18 cellular contexts compared by ENCODE assay signal in the genomic region with DNA sequence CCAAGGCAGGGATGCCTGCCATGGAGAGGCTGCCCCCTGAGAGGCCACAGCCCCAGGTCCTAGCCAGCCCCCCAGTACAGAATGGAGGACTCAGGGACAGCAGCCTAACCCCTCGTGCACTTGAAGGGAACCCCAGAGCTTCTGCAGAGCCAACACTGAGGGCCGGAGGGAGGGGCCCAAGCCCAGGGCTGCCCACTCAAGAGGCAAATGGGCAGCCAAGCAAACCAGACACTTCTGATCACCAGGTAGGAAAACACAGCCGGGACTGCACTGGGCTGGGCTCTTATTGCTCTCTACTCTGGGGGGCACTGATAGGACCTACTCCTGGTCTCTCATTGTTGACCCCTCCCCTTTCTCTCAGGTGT. TPM values are rescaled to one million over a fixed set of nuclear protein-coding genes. Genes with fewer than 3 reads are reported as not detected.
DNase-seq lines count a peak whose midpoint lies in the region; ATAC-seq, FAIRE-seq and TF ChIP-seq lines count a peak whose summit lies in the region.
"Had no signal": no experiment of that assay in that cellular context is flagged by ENCODE, and none has a peak within 500 bp of the region (broad histone marks: within the 10 kb centered on the region; RNA-seq: fewer than 3 reads in every experiment).

No MANE protein-coding gene starts in this region.

- no peak for TF ChIP-seq RAD21 in K562 (CRISPR knock-in tag; conservative IDR thresholded peaks at IDR 0.05 in 1 of 2, IDR thresholded peaks at IDR 0.05 in 1 of 2)

- H3K36me3 ChIP-seq in H7 (replicated peaks; ENCODE audit: control insufficient read depth, insufficient read depth, low read length) (peaks cover 2% of the 10 kb centered on the region), K562 (ENCODE audit: control insufficient read depth, insufficient read depth, low read length) (peaks cover 53% of the 10 kb centered on the region; the same call in 2 of the 3 replicates), spleen (peaks cover 0 to 58% (median 26%) of the 10 kb centered on the region in 6 donors)

- DNase-seq in H7 = peak; percentile 42
- DNase-seq in K562 (ENCODE audit: extremely low read depth in 1 of 4, low spot score in 3 of 4) = no peak
- no peak for DNase-seq in neural crest cell (ENCODE audit: low read depth, low spot score)
- DNase-seq in spleen = no peak
- DNase-seq in H9 = no peak
- no peak for DNase-seq in activated CD8-positive, alpha-beta memory T cell treated with anti-CD3 and anti-CD28 coated beads, Interleukin-2, amount 50 U/mL, for 4 hours
- DNase-seq: C1 segment of cervical spinal cord; Caco-2; CD8-positive, alpha-beta T cell; DMS153; DND-41; GOT3; HFFc6 had no signal

- H3K9ac ChIP-seq in K562 (ENCODE audit: insufficient read depth in 1 of 2, low read depth in 2 of 2, low read length in 2 of 2) (0 out of 4 replicates have a peak overlapping the region, but pooled peaks of 1 of the 2 experiments have one; percentile 9), H9 (ENCODE audit: extremely low read depth, insufficient read length, low read length) (no peak overlapping the region)

- H3K56ac ChIP-seq in H9 (ENCODE audit: insufficient read length, low read depth, low read length) = no peak overlapping the region

- no peak overlapping the region for H3K14ac ChIP-seq in H9 (ENCODE audit: insufficient read depth, low read length)

- in situ Hi-C loops in K562 (cut with MboI) = no loop called here

- H4K5ac ChIP-seq in H9 (ENCODE audit: insufficient read length, low read depth, low read length) = no peak overlapping the region

- H3K4me1 ChIP-seq in K562 (replicated peaks in 1 of 2; ENCODE audit: control insufficient read depth in 2 of 2, insufficient read depth in 2 of 2, low read length in 2 of 2) (peaks cover 31 to 42% of the 10 kb centered on the region in 2 experiments), spleen (peaks cover 13 to 40% (median 27%) of the 10 kb centered on the region in 6 donors), H9 (ENCODE audit: insufficient read depth, low read length) (peaks cover 4% of the 10 kb centered on the region; the same call in 1 of the 2 replicates)

- no peak overlapping the region for H2BK120ac ChIP-seq in H9 (ENCODE audit: low read depth, low read length, poor library complexity, severe bottlenecking)

- no peak overlapping the region for H3T11ph ChIP-seq in H9 (ENCODE audit: low read length)

- FAIRE-seq in K562 (lab: Jason Lieb, UNC) = no peak
- FAIRE-seq: G401.6, GM12892 had no signal

- TF ChIP-seq POLR2A in K562 (conservative IDR thresholded peaks at IDR 0.05) (0 out of 2 replicates have a peak, but pooled peaks have one; percentile 27), spleen (IDR thresholded peaks at IDR 0.05) (no peak)

- no TSS peak for BruUV-seq in K562 (replicated peaks; lab: Mats Ljungman, UMichigan)

- ATAC-seq in K562 (no peak), SK-N-SH treated with all-trans-retinoic acid at 6 μM for 48 hours (no peak)
- ATAC-seq: CD8-positive, alpha-beta T cell had no signal

- H4K20me1 ChIP-seq in K562 (replicated peaks; ENCODE audit: control insufficient read depth, insufficient read depth, low read length) (peaks cover 12% of the 10 kb centered on the region; the same call in 1 of the 2 replicates), H9 (ENCODE audit: control insufficient read depth, insufficient read depth, insufficient read length) (no peaks in the 10 kb centered on the region)

- 100% methylated on average over 2 of the region's 3 CpGs for WGBS in K562 (ENCODE audit: insufficient coverage, low coverage, missing lambda C conversion rate)
- 87 to 94% (median 91%) methylated on average over 2 to 3 of the region's 3 CpGs for WGBS in spleen, 5 donors
- no CpG with 5 or more reads among the region's 3 CpGs for WGBS in H9 (ENCODE audit: extremely low coverage, insufficient read length, low lambda C conversion rate)

- peaks cover 3% of the 10 kb centered on the region for H3K79me1 ChIP-seq in H9 (ENCODE audit: insufficient read depth, low read depth, low read length, poor library complexity, severe bottlenecking)

- H3K4me3 Mint-ChIP-seq in neural crest cell = peak overlapping the region; percentile 52
- no peak overlapping the region for H3K4me3 Mint-ChIP-seq in H9
- H3K4me3 Mint-ChIP-seq: CD8-positive, alpha-beta T cell; HFFc6 had no signal

- H3K23me2 ChIP-seq in H9 (ENCODE audit: insufficient read length, low read depth, low read length, poor library complexity, severe bottlenecking) = peaks cover 14% of the 10 kb centered on the region

- POLR2A ChIA-PET in K562 (lab: Yijun Ruan, JAX) = interaction anchor here (0.6 to 1.2 kb wide), 4 partner anchors 9 to 232 kb away, joined by 3 to 4 read pairs (median 3); no protein-coding TSS in a partner anchor

- intact Hi-C loops in K562 (cut with micrococcal nuclease) = no loop called here
- intact Hi-C loops in spleen (cut with DNase I; ENCODE audit: low total_unique reads) = no loop called here

- H2BK15ac ChIP-seq in H9 (ENCODE audit: low read depth, low read length) = no peak overlapping the region

- no peak overlapping the region for H4K91ac ChIP-seq in H9 (ENCODE audit: insufficient read length, low read depth, low read length)

- no peaks in the 10 kb centered on the region for H3K36me3 Mint-ChIP-seq in neural crest cell (ENCODE audit: low read depth)
- H3K36me3 Mint-ChIP-seq in H9 (ENCODE audit: insufficient read depth in 1 of 3, low read depth in 3 of 3) = peaks cover 17 to 27% (median 24%) of the 10 kb centered on the region in 3 experiments; a peak in 6 of 7 replicates

- H3K27me3 Mint-ChIP-seq in neural crest cell (ENCODE audit: low read depth) = peaks cover 2% of the 10 kb centered on the region
- peaks cover 2% of the 10 kb centered on the region for H3K27me3 Mint-ChIP-seq in H9 (ENCODE audit: low read depth)

- H3K9me3 Mint-ChIP-seq in neural crest cell (no peaks in the 10 kb centered on the region), H9 (no peaks in the 10 kb centered on the region; a peak in 1 of 5 replicates)
- H3K9me3 Mint-ChIP-seq: CD8-positive, alpha-beta T cell; HFFc6 had no signal

- H3K79me2 ChIP-seq in K562 (ENCODE audit: control insufficient read depth, insufficient read depth, low read length) (peaks cover 38% of the 10 kb centered on the region), H9 (ENCODE audit: insufficient read depth, low read length) (peaks cover 10% of the 10 kb centered on the region; the same call in 1 of the 2 replicates)

- H3K9me3 ChIP-seq in K562 (replicated peaks; ENCODE audit: control insufficient read depth, insufficient read depth, low read depth, low read length) (no peaks in the 10 kb centered on the region), spleen (no peaks in the 10 kb centered on the region), H9 (ENCODE audit: control insufficient read depth, low read depth, low read length) (no peaks in the 10 kb centered on the region)
- H3K9me3 ChIP-seq: Caco-2, HAP-1 had no signal

- no peak overlapping the region for H3K4ac ChIP-seq in H9 (ENCODE audit: low read depth, low read length)

- TF ChIP-seq EP300 in K562 (IDR thresholded peaks at IDR 0.05; ENCODE audit: low read length) = no peak

- TF ChIP-seq CTCF in 22Rv1 (IDR thresholded peaks at IDR 0.05) = no peak
- TF ChIP-seq CTCF in K562 (IDR thresholded peaks at IDR 0.05 in 2 of 3, conservative IDR thresholded peaks at IDR 0.05 in 1 of 3; ENCODE audit: insufficient read depth in 2 of 3, low read depth in 1 of 3, low read length in 3 of 3) = no peak
- TF ChIP-seq CTCF in neural crest cell (conservative IDR thresholded peaks at IDR 0.05) = no peak
- TF ChIP-seq CTCF in spleen (IDR thresholded peaks at IDR 0.05 in 8 of 11, conservative IDR thresholded peaks at IDR 0.05 in 3 of 11) = no peak
- TF ChIP-seq CTCF in H9 (conservative IDR thresholded peaks at IDR 0.05) = no peak

- no peak overlapping the region for H4K8ac ChIP-seq in H9 (replicated peaks; ENCODE audit: insufficient read length, low read depth, low read length)

- no peak overlapping the region for H2BK20ac ChIP-seq in H9 (ENCODE audit: low read depth, low read length, poor library complexity, severe bottlenecking)

- H2BK12ac ChIP-seq in H9 (ENCODE audit: insufficient read length, low read depth, low read length) = no peak overlapping the region

- H2AK5ac ChIP-seq in H9 (ENCODE audit: insufficient read length, low read length) = no peak overlapping the region

- H3K9me1 ChIP-seq in K562 (ENCODE audit: control insufficient read depth, insufficient read depth, low read length) = peaks cover 5% of the 10 kb centered on the region

- H3K27ac ChIP-seq in 22Rv1 (0 out of 2 replicates have a peak overlapping the region, but pooled peaks have one; percentile 2), K562 (ENCODE audit: extremely low read depth, low read depth, low read length) (no peak overlapping the region), spleen (no peak overlapping the region), H9 (ENCODE audit: insufficient read length, low read depth, low read length) (no peak overlapping the region)

- CTCF ChIA-PET in K562 (lab: Yijun Ruan, JAX; ENCODE audit: low intra/inter-chr PET ratio) = no interaction called here

- peaks cover 6% of the 10 kb centered on the region for H3K27me3 ChIP-seq in H7 (ENCODE audit: control insufficient read depth, insufficient read depth, low read length)
- no peaks in the 10 kb centered on the region for H3K27me3 ChIP-seq in K562 (ENCODE audit: control insufficient read depth in 2 of 2, insufficient read depth in 2 of 2, low read length in 2 of 2)
- no peaks in the 10 kb centered on the region for H3K27me3 ChIP-seq in spleen (replicated peaks in 1 of 7)
- H3K27me3 ChIP-seq in H9 (ENCODE audit: insufficient read depth, low read length) = no peaks in the 10 kb centered on the region

- H3K4me2 ChIP-seq in K562 (ENCODE audit: insufficient read depth, low read length) (no peak overlapping the region), H9 (ENCODE audit: insufficient read depth, insufficient read length, low read length) (no peak overlapping the region)

- no peak overlapping the region for H2BK5ac ChIP-seq in H9 (ENCODE audit: insufficient read length, low read length)

- H3K4me1 Mint-ChIP-seq in neural crest cell (peaks cover 24% of the 10 kb centered on the region), H9 (peaks cover 20 to 26% of the 10 kb centered on the region in 2 experiments)

- H3K4me3 ChIP-seq in H7 (ENCODE audit: insufficient read depth, low read depth, low read length) (no peak overlapping the region), K562 (no peak overlapping the region), spleen (no peak overlapping the region)
- H3K4me3 ChIP-seq: HAP-1 had no signal

- no peak overlapping the region for H3K27ac Mint-ChIP-seq in neural crest cell (ENCODE audit: unreplicated experiment)
- no peak overlapping the region for H3K27ac Mint-ChIP-seq in H9
- H3K27ac Mint-ChIP-seq: HFFc6 had no signal

- H3K23ac ChIP-seq in H9 (ENCODE audit: insufficient read length, low read depth, low read length) = no peak overlapping the region

- no peak overlapping the region for H3K18ac ChIP-seq in H9 (ENCODE audit: insufficient read length, low read depth, low read length)

- H2AFZ ChIP-seq in K562 (ENCODE audit: low read depth, low read length) (no peak overlapping the region), H9 (ENCODE audit: low read length) (no peak overlapping the region)

RNA-seq across cellular contexts. Expression of a gene that starts 3.2 kb away (rescaled TPM):
- 7.4 and 8.9 TPM in 2 replicates for total RNA-seq in H7 (2014; rRNA removed; shearing (Covaris generic))
- total RNA-seq in K562 (2011; cell fraction: chromatin; rRNA removed; ENCODE audit: low replicate concordance) = 14.3 and 44.8 TPM in 2 replicates
- 46.6 and 54.9 TPM in 2 replicates for total RNA-seq in K562 (2011; cell fraction: nucleolus; rRNA removed)
- 22.9 and 26.5 TPM in 2 replicates for total RNA-seq in K562 (2011; cell fraction: nucleoplasm; rRNA removed)
- 30.7 and 35.5 TPM in 2 replicates for total RNA-seq in K562 (2014; rRNA removed)
- 5.0 and 7.0 TPM in 2 replicates for total RNA-seq in K562 (2014; rRNA removed; fragmentation: Illumina TruSeq; extraction: Trizol)
- 14.1 and 14.3 TPM in 2 replicates for total RNA-seq in K562 (2015; rRNA removed; fragmentation: Illumina TruSeq; extraction: Trizol)
- total RNA-seq in K562 (2021) = 22.9 and 23.3 TPM in 2 replicates
- 17.4 and 17.9 TPM in 2 replicates for polyA plus RNA-seq in K562 (2011; rRNA removed)
- polyA plus RNA-seq in K562 (2011; cell fraction: cytosol; rRNA removed) = 15.7 and 32.1 TPM in 2 replicates
- 65.3 and 140 TPM in 2 replicates for polyA plus RNA-seq in K562 (2011; cell fraction: nucleus; rRNA removed)
- polyA plus RNA-seq in K562 (2012) = 4.8 and 10.5 TPM in 2 replicates
- polyA plus RNA-seq in K562 (2014; fragmentation: Illumina TruSeq; extraction: Trizol) = 13.3 and 19.8 TPM in 2 replicates
- polyA plus RNA-seq in K562 (2014; fragmentation: Nextera tagmentation; extraction: Ambion mirVana) = under 1 TPM; 0.06 to 0.76 TPM
- polyA plus RNA-seq in K562 (2014; rRNA removed) = 33.8 and 36.0 TPM in 2 replicates
- 6.0 and 11.9 TPM in 2 replicates for polyA minus RNA-seq in K562 (2011; rRNA and poly(A)+ RNA removed)
- polyA minus RNA-seq in K562 (2011; cell fraction: cytosol; rRNA and poly(A)+ RNA removed) = 7.4 and 8.4 TPM in 2 replicates
- 18.0 and 23.8 TPM in 2 replicates for polyA minus RNA-seq in K562 (2011; cell fraction: nucleus; rRNA and poly(A)+ RNA removed)
- total RNA-seq in neural crest cell = 6.5 and 6.9 TPM in 2 replicates
- total RNA-seq in spleen = 10 to 100 TPM in 3 of 7 donors, 1 to 10 TPM in 4; 8.7 to 12.8 (median 9.9) TPM
- 10 to 100 TPM; 13.7 to 26.2 (median 25.1) TPM for polyA plus RNA-seq in spleen
- total RNA-seq in H9 (2021) = 9.8 and 11.1 TPM in 2 replicates

RNA-seq across cellular contexts. Expression of a gene that starts 3.4 kb away (rescaled TPM):
- total RNA-seq in H7 (2014; rRNA removed; shearing (Covaris generic)) = 81.3 and 82.7 TPM in 2 replicates
- total RNA-seq in K562 (2011; cell fraction: chromatin; rRNA removed; ENCODE audit: low replicate concordance) = 380 and 433 TPM in 2 replicates
- 249 and 274 TPM in 2 replicates for total RNA-seq in K562 (2011; cell fraction: nucleolus; rRNA removed)
- 332 and 388 TPM in 2 replicates for total RNA-seq in K562 (2011; cell fraction: nucleoplasm; rRNA removed)
- total RNA-seq in K562 (2014; rRNA removed) = 111 and 160 TPM in 2 replicates
- total RNA-seq in K562 (2014; rRNA removed; fragmentation: Illumina TruSeq; extraction: Trizol) = 118 and 129 TPM in 2 replicates
- total RNA-seq in K562 (2015; rRNA removed; fragmentation: Illumina TruSeq; extraction: Trizol) = 116 and 130 TPM in 2 replicates
- total RNA-seq in K562 (2021) = 114 and 119 TPM in 2 replicates
- 190 and 191 TPM in 2 replicates for polyA plus RNA-seq in K562 (2011; rRNA removed)
- 207 and 230 TPM in 2 replicates for polyA plus RNA-seq in K562 (2011; cell fraction: cytosol; rRNA removed)
- 365 and 426 TPM in 2 replicates for polyA plus RNA-seq in K562 (2011; cell fraction: nucleus; rRNA removed)
- 77.6 and 93.4 TPM in 2 replicates for polyA plus RNA-seq in K562 (2012)
- polyA plus RNA-seq in K562 (2014; fragmentation: Illumina TruSeq; extraction: Trizol) = 144 and 153 TPM in 2 replicates
- polyA plus RNA-seq in K562 (2014; fragmentation: Nextera tagmentation; extraction: Ambion mirVana) = 100 to 1,000 TPM in 1 of 2 experiments, 10 to 100 TPM in 1; 89.7 to 107 TPM
- 120 and 137 TPM in 2 replicates for polyA plus RNA-seq in K562 (2014; rRNA removed)
- polyA minus RNA-seq in K562 (2011; rRNA and poly(A)+ RNA removed) = 136 and 147 TPM in 2 replicates
- polyA minus RNA-seq in K562 (2011; cell fraction: cytosol; rRNA and poly(A)+ RNA removed) = 73.0 and 87.2 TPM in 2 replicates
- polyA minus RNA-seq in K562 (2011; cell fraction: nucleus; rRNA and poly(A)+ RNA removed) = 80.6 and 114 TPM in 2 replicates
- total RNA-seq in neural crest cell = 110 and 114 TPM in 2 replicates
- 10 to 100 TPM; 51.1 to 71.3 (median 60.7) TPM for total RNA-seq in spleen
- polyA plus RNA-seq in spleen = 100 to 1,000 TPM in 1 of 3 donors, 10 to 100 TPM in 2; 66.3 to 108 (median 89.3) TPM
- 98.3 and 98.5 TPM in 2 replicates for total RNA-seq in H9 (2021)

RNA-seq across cellular contexts. Expression of a gene that starts 11.2 kb away (rescaled TPM):
- 17.3 and 22.3 TPM in 2 replicates for total RNA-seq in H7 (2014; rRNA removed; shearing (Covaris generic))
- total RNA-seq in K562 (2011; cell fraction: chromatin; rRNA removed; ENCODE audit: low replicate concordance) = 160 and 307 TPM in 2 replicates
- 128 and 139 TPM in 2 replicates for total RNA-seq in K562 (2011; cell fraction: nucleolus; rRNA removed)
- 143 and 150 TPM in 2 replicates for total RNA-seq in K562 (2011; cell fraction: nucleoplasm; rRNA removed)
- total RNA-seq in K562 (2014; rRNA removed) = 19.2 and 20.6 TPM in 2 replicates
- 7.0 and 7.9 TPM in 2 replicates for total RNA-seq in K562 (2014; rRNA removed; fragmentation: Illumina TruSeq; extraction: Trizol)
- 12.9 and 13.7 TPM in 2 replicates for total RNA-seq in K562 (2015; rRNA removed; fragmentation: Illumina TruSeq; extraction: Trizol)
- total RNA-seq in K562 (2021) = 19.2 and 26.5 TPM in 2 replicates
- polyA plus RNA-seq in K562 (2011; rRNA removed) = 24.8 and 36.2 TPM in 2 replicates
- polyA plus RNA-seq in K562 (2011; cell fraction: cytosol; rRNA removed) = 11.3 and 18.8 TPM in 2 replicates
- polyA plus RNA-seq in K562 (2011; cell fraction: nucleus; rRNA removed) = 300 and 346 TPM in 2 replicates
- polyA plus RNA-seq in K562 (2012) = 16.4 and 35.9 TPM in 2 replicates
- 13.6 and 20.6 TPM in 2 replicates for polyA plus RNA-seq in K562 (2014; fragmentation: Illumina TruSeq; extraction: Trizol)
- polyA plus RNA-seq in K562 (2014; fragmentation: Nextera tagmentation; extraction: Ambion mirVana) = under 1 TPM; 0.35 to 0.84 TPM
- 28.6 and 37.5 TPM in 2 replicates for polyA plus RNA-seq in K562 (2014; rRNA removed)
- polyA minus RNA-seq in K562 (2011; rRNA and poly(A)+ RNA removed) = 7.8 and 12.4 TPM in 2 replicates
- 12.8 and 13.1 TPM in 2 replicates for polyA minus RNA-seq in K562 (2011; cell fraction: cytosol; rRNA and poly(A)+ RNA removed)
- polyA minus RNA-seq in K562 (2011; cell fraction: nucleus; rRNA and poly(A)+ RNA removed) = 43.8 and 62.2 TPM in 2 replicates
- 20.4 and 20.6 TPM in 2 replicates for total RNA-seq in neural crest cell
- total RNA-seq in spleen = 10 to 100 TPM; 34.9 to 67.3 (median 47.9) TPM
- 10 to 100 TPM; 20.4 to 37.6 (median 35.0) TPM for polyA plus RNA-seq in spleen
- 23.1 and 23.4 TPM in 2 replicates for total RNA-seq in H9 (2021)

RNA-seq across cellular contexts. Expression of a gene that starts 21.2 kb away (rescaled TPM):
- total RNA-seq in H7 (2014; rRNA removed; shearing (Covaris generic)) = 31.2 and 37.5 TPM in 2 replicates
- total RNA-seq in K562 (2011; cell fraction: chromatin; rRNA removed; ENCODE audit: low replicate concordance) = 295 and 514 TPM in 2 replicates
- total RNA-seq in K562 (2011; cell fraction: nucleolus; rRNA removed) = 151 and 162 TPM in 2 replicates
- total RNA-seq in K562 (2011; cell fraction: nucleoplasm; rRNA removed) = 271 and 317 TPM in 2 replicates
- total RNA-seq in K562 (2014; rRNA removed) (90.1 and 91.4 TPM in 2 replicates), K562 (2014; rRNA removed; fragmentation: Illumina TruSeq; extraction: Trizol) (73.7 and 84.9 TPM in 2 replicates), K562 (2015; rRNA removed; fragmentation: Illumina TruSeq; extraction: Trizol) (60.8 and 68.0 TPM in 2 replicates), K562 (2021) (268 and 328 TPM in 2 replicates), neural crest cell (86.3 and 99.1 TPM in 2 replicates), spleen (100 to 1,000 TPM in 3 of 7 donors, 10 to 100 TPM in 4; 72.5 to 123 (median 93.0) TPM), H9 (2021) (117 and 123 TPM in 2 replicates)
- polyA plus RNA-seq in K562 (2011; rRNA removed) (146 and 159 TPM in 2 replicates), K562 (2014; fragmentation: Illumina TruSeq; extraction: Trizol) (261 and 291 TPM in 2 replicates), K562 (2014; fragmentation: Nextera tagmentation; extraction: Ambion mirVana) (10 to 100 TPM; 75.8 to 97.8 TPM), K562 (2014; rRNA removed) (131 and 168 TPM in 2 replicates), spleen (10 to 100 TPM; 35.4 to 46.5 (median 35.8) TPM)
- polyA plus RNA-seq in K562 (2011; cell fraction: cytosol; rRNA removed) = 137 TPM in 2 replicates
- 325 and 501 TPM in 2 replicates for polyA plus RNA-seq in K562 (2011; cell fraction: nucleus; rRNA removed)
- polyA plus RNA-seq in K562 (2012) = 172 and 199 TPM in 2 replicates
- polyA minus RNA-seq in K562 (2011; rRNA and poly(A)+ RNA removed) = 279 and 286 TPM in 2 replicates
- polyA minus RNA-seq in K562 (2011; cell fraction: cytosol; rRNA and poly(A)+ RNA removed) = 184 and 249 TPM in 2 replicates
- 108 and 288 TPM in 2 replicates for polyA minus RNA-seq in K562 (2011; cell fraction: nucleus; rRNA and poly(A)+ RNA removed)

RNA-seq across cellular contexts. Expression of a gene that starts 42.0 kb away (rescaled TPM):
- total RNA-seq in H7 (2014; rRNA removed; shearing (Covaris generic)) = 19.3 and 23.8 TPM in 2 replicates
- total RNA-seq in K562 (2011; cell fraction: chromatin; rRNA removed; ENCODE audit: low replicate concordance) = 9.6 and 29.6 TPM in 2 replicates
- 10.7 and 13.7 TPM in 2 replicates for total RNA-seq in K562 (2011; cell fraction: nucleolus; rRNA removed)
- 8.9 and 9.9 TPM in 2 replicates for total RNA-seq in K562 (2011; cell fraction: nucleoplasm; rRNA removed)
- total RNA-seq in K562 (2014; rRNA removed) (6.4 and 8.6 TPM in 2 replicates), K562 (2014; rRNA removed; fragmentation: Illumina TruSeq; extraction: Trizol) (5.1 and 5.2 TPM in 2 replicates), K562 (2015; rRNA removed; fragmentation: Illumina TruSeq; extraction: Trizol) (7.1 and 7.5 TPM in 2 replicates), K562 (2021) (23.3 and 25.7 TPM in 2 replicates), neural crest cell (36.0 and 39.2 TPM in 2 replicates), spleen (10 to 100 TPM; 11.9 to 31.2 (median 19.3) TPM), H9 (2021) (27.3 and 27.6 TPM in 2 replicates)
- polyA plus RNA-seq in K562 (2011; rRNA removed) (6.1 and 7.0 TPM in 2 replicates), K562 (2014; fragmentation: Illumina TruSeq; extraction: Trizol) (16.6 and 16.8 TPM in 2 replicates), K562 (2014; fragmentation: Nextera tagmentation; extraction: Ambion mirVana) (1 to 10 TPM in 1 of 2 experiments, under 1 TPM in 1; 0.83 to 1.4 TPM), K562 (2014; rRNA removed) (14.8 and 16.7 TPM in 2 replicates), spleen (10 to 100 TPM in 2 of 3 donors, 1 to 10 TPM in 1; 4.0 to 14.6 (median 12.8) TPM)
- 5.5 and 7.0 TPM in 2 replicates for polyA plus RNA-seq in K562 (2011; cell fraction: cytosol; rRNA removed)
- 37.6 and 59.0 TPM in 2 replicates for polyA plus RNA-seq in K562 (2011; cell fraction: nucleus; rRNA removed)
- 13.9 and 21.4 TPM in 2 replicates for polyA plus RNA-seq in K562 (2012)
- polyA minus RNA-seq in K562 (2011; rRNA and poly(A)+ RNA removed) = 4.6 and 5.1 TPM in 2 replicates
- 7.0 and 8.1 TPM in 2 replicates for polyA minus RNA-seq in K562 (2011; cell fraction: cytosol; rRNA and poly(A)+ RNA removed)
- 9.8 and 11.7 TPM in 2 replicates for polyA minus RNA-seq in K562 (2011; cell fraction: nucleus; rRNA and poly(A)+ RNA removed)
